ENCODE assay signal across 1 cellular context in genomic region chr6:150004783-150005717, GRCh38.
TF ChIP-seq lines count a peak whose summit lies in the region.

No MANE protein-coding gene starts in this region.

TF ChIP-seq in HepG2, 621 proteins besides CTCF, POLR2A, EP300 and RAD21 (continued from another document and continues in another):
- TF ChIP-seq ZNF574 (CRISPR knock-in tag; IDR thresholded peaks at IDR 0.05) (peak; percentile 45), FOXM1 (CRISPR knock-in tag; IDR thresholded peaks at IDR 0.05) (no peak), REPIN1 (CRISPR knock-in tag; IDR thresholded peaks at IDR 0.05; ENCODE audit: borderline replicate concordance, low read depth) (no peak), MAFK (conservative IDR thresholded peaks at IDR 0.05 in 1 of 2, IDR thresholded peaks at IDR 0.05 in 1 of 2; ENCODE audit: low read length in 2 of 2) (no peak), ZNF331 (CRISPR knock-in tag; IDR thresholded peaks at IDR 0.05) (0 out of 2 replicates have a peak, but pooled peaks have one; percentile 57), ZMYM2 (CRISPR knock-in tag; IDR thresholded peaks at IDR 0.05) (peak; percentile 58), BCL6 (CRISPR knock-in tag; IDR thresholded peaks at IDR 0.05) (no peak), ZNF362 (CRISPR knock-in tag; IDR thresholded peaks at IDR 0.05; ENCODE audit: borderline replicate concordance) (no peak; the same call in 1 of the 2 replicates), MTA3 (CRISPR knock-in tag; IDR thresholded peaks at IDR 0.05) (no peak), MEIS1 (CRISPR knock-in tag; IDR thresholded peaks at IDR 0.05; ENCODE audit: borderline replicate concordance) (no peak; the same call in 1 of the 2 replicates), ERF (CRISPR knock-in tag; IDR thresholded peaks at IDR 0.05) (no peak), SIN3A (IDR thresholded peaks at IDR 0.05; ENCODE audit: borderline replicate concordance, low read depth, low read length) (no peak), ZNF124 (CRISPR knock-in tag; IDR thresholded peaks at IDR 0.05) (no peak), ZNF569 (CRISPR knock-in tag; IDR thresholded peaks at IDR 0.05; ENCODE audit: borderline replicate concordance) (no peak), TSC22D2 (CRISPR knock-in tag; IDR thresholded peaks at IDR 0.05; ENCODE audit: borderline replicate concordance) (no peak), RNF219 (CRISPR knock-in tag; IDR thresholded peaks at IDR 0.05) (no peak), SPEN (CRISPR knock-in tag; IDR thresholded peaks at IDR 0.05; ENCODE audit: low read depth) (peak; percentile 62), FLYWCH1 (CRISPR knock-in tag; IDR thresholded peaks at IDR 0.05) (no peak), ZMYM4 (CRISPR knock-in tag; IDR thresholded peaks at IDR 0.05) (peak; percentile 89), MLX (CRISPR knock-in tag; IDR thresholded peaks at IDR 0.05) (no peak), ATRX (CRISPR knock-in tag; IDR thresholded peaks at IDR 0.05; ENCODE audit: borderline replicate concordance) (no peak), ARNTL (CRISPR knock-in tag; IDR thresholded peaks at IDR 0.05) (no peak), GLI4 (CRISPR knock-in tag; IDR thresholded peaks at IDR 0.05; ENCODE audit: borderline replicate concordance) (no peak), ZNF563 (CRISPR knock-in tag; IDR thresholded peaks at IDR 0.05) (peak; percentile 81), RERE (CRISPR knock-in tag; IDR thresholded peaks at IDR 0.05; ENCODE audit: low read depth) (no peak), AFF4 (CRISPR knock-in tag; IDR thresholded peaks at IDR 0.05) (no peak), ZNF792 (CRISPR knock-in tag; IDR thresholded peaks at IDR 0.05) (peak; percentile 35; the same call in 1 of the 2 replicates), ZNF609 (CRISPR knock-in tag; IDR thresholded peaks at IDR 0.05; ENCODE audit: borderline replicate concordance) (peak; percentile 44; the same call in 1 of the 2 replicates), ZFP37 (CRISPR knock-in tag; IDR thresholded peaks at IDR 0.05; ENCODE audit: borderline replicate concordance) (no peak), JDP2 (CRISPR knock-in tag; IDR thresholded peaks at IDR 0.05; ENCODE audit: borderline replicate concordance) (no peak), HNF4A (CRISPR knock-in tag; IDR thresholded peaks at IDR 0.05) (0 out of 2 replicates have a peak, but pooled peaks have one; percentile 18), ATF4 (CRISPR knock-in tag; IDR thresholded peaks at IDR 0.05) (peak in 1 of 2 experiments; percentile 54; a peak in 1 of 4 replicates), ZNF253 (CRISPR knock-in tag; IDR thresholded peaks at IDR 0.05; ENCODE audit: borderline replicate concordance) (no peak), MAFG (CRISPR knock-in tag; IDR thresholded peaks at IDR 0.05) (no peak), ZNF790 (CRISPR knock-in tag; IDR thresholded peaks at IDR 0.05; ENCODE audit: borderline replicate concordance) (no peak), ZNF552 (CRISPR knock-in tag; IDR thresholded peaks at IDR 0.05; ENCODE audit: borderline replicate concordance) (no peak)
